1 cellular context compared by ENCODE assay signal in genomic region chr4:180640193-180640592, GRCh38.
TF ChIP-seq lines count a peak whose summit lies in the region.

No MANE protein-coding gene starts in this region.

TF ChIP-seq in WTC11, 78 proteins besides CTCF, POLR2A, EP300 and RAD21 (continued from another document):
- TF ChIP-seq, protein P1, sequence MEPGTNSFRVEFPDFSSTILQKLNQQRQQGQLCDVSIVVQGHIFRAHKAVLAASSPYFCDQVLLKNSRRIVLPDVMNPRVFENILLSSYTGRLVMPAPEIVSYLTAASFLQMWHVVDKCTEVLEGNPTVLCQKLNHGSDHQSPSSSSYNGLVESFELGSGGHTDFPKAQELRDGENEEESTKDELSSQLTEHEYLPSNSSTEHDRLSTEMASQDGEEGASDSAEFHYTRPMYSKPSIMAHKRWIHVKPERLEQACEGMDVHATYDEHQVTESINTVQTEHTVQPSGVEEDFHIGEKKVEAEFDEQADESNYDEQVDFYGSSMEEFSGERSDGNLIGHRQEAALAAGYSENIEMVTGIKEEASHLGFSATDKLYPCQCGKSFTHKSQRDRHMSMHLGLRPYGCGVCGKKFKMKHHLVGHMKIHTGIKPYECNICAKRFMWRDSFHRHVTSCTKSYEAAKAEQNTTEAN (CRISPR knock-in tag; IDR thresholded peaks at IDR 0.05) = no peak
